Comparison of ENCODE assay signal across 10 cellular contexts in the genomic region with DNA sequence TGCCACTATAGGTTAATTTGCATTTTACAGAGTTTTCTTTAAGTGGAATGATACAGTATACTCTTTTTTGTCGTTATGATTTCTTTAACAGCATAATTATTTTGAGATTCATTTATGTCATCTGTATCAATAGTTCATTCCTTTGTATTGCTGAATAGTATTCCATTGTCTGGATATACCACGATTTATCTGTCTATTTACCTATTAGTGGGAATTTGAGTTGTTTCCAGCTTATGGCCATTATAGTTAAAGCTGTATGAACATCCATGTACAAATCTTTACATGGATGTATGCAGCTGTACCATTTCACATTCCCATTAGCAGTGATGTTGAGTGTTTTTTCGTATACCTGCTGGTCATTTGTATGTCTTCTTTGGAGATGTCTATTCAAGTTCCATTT.
"Had no signal": no experiment of that assay in that cellular context is flagged by ENCODE, and none has a peak within 500 bp of the region (broad histone marks: within the 10 kb centered on the region; RNA-seq: fewer than 3 reads in every experiment).

No MANE protein-coding gene starts in this region.

- H3K36me3 ChIP-seq: HAP-1 had no signal

- H3K9me3 ChIP-seq: HAP-1 had no signal

- H3K27ac ChIP-seq: GM23248, HL-60 had no signal

- H3K4me1 ChIP-seq: HAP-1 had no signal

- DNase-seq: GM23248, GOT3, H7, HFFc6, IMR-90, KG1 had no signal

- H3K4me3 ChIP-seq: GM23248, HAP-1, K562 had no signal

- ATAC-seq: HCT116, K562 had no signal
